In genomic region chr7:132065193-132065972, GRCh38 we compare ENCODE assay signal across 1 cellular context.
TF ChIP-seq lines count a peak whose summit lies in the region.

No MANE protein-coding gene starts in this region.

TF ChIP-seq in HEK293, 187 proteins besides CTCF, POLR2A, EP300 and RAD21 (continued from another document):
- no peak for TF ChIP-seq SETDB1 (IDR thresholded peaks at IDR 0.05; ENCODE audit: insufficient read length, low read length)
- TF ChIP-seq ZNF2 (tag by site-specific recombination; IDR thresholded peaks at IDR 0.05): no peak
- TF ChIP-seq BCL11A (tag by site-specific recombination; IDR thresholded peaks at IDR 0.05; ENCODE audit: low read depth): no peak
- peak; percentile 48 for TF ChIP-seq GLIS1 (tag by site-specific recombination; IDR thresholded peaks at IDR 0.05)
- no peak for TF ChIP-seq HOXA7 (CRISPR knock-in tag; IDR thresholded peaks at IDR 0.05; ENCODE audit: borderline replicate concordance)
- TF ChIP-seq ZBTB48 (tag by site-specific recombination; IDR thresholded peaks at IDR 0.05): no peak
- no peak for TF ChIP-seq ZNF37A (tag by site-specific recombination; IDR thresholded peaks at IDR 0.05)
- no peak for TF ChIP-seq PRDM2 (tag by site-specific recombination; IDR thresholded peaks at IDR 0.05; ENCODE audit: borderline replicate concordance)
- no peak for TF ChIP-seq ZNF140 (tag by site-specific recombination; IDR thresholded peaks at IDR 0.05)
- no peak for TF ChIP-seq ZNF792 (tag by site-specific recombination; IDR thresholded peaks at IDR 0.05)
- no peak for TF ChIP-seq ZNF404 (tag by site-specific recombination; IDR thresholded peaks at IDR 0.05)
- TF ChIP-seq, protein P1, sequence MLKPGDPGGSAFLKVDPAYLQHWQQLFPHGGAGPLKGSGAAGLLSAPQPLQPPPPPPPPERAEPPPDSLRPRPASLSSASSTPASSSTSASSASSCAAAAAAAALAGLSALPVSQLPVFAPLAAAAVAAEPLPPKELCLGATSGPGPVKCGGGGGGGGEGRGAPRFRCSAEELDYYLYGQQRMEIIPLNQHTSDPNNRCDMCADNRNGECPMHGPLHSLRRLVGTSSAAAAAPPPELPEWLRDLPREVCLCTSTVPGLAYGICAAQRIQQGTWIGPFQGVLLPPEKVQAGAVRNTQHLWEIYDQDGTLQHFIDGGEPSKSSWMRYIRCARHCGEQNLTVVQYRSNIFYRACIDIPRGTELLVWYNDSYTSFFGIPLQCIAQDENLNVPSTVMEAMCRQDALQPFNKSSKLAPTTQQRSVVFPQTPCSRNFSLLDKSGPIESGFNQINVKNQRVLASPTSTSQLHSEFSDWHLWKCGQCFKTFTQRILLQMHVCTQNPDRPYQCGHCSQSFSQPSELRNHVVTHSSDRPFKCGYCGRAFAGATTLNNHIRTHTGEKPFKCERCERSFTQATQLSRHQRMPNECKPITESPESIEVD (tag by site-specific recombination; IDR thresholded peaks at IDR 0.05): no peak
- peak; percentile 90 for TF ChIP-seq PRDM1 (tag by site-specific recombination; IDR thresholded peaks at IDR 0.05)
- no peak for TF ChIP-seq ZNF223 (tag by site-specific recombination; IDR thresholded peaks at IDR 0.05)
- no peak for TF ChIP-seq ZNF211 (tag by site-specific recombination; IDR thresholded peaks at IDR 0.05; ENCODE audit: low read depth)
- TF ChIP-seq, protein P2, sequence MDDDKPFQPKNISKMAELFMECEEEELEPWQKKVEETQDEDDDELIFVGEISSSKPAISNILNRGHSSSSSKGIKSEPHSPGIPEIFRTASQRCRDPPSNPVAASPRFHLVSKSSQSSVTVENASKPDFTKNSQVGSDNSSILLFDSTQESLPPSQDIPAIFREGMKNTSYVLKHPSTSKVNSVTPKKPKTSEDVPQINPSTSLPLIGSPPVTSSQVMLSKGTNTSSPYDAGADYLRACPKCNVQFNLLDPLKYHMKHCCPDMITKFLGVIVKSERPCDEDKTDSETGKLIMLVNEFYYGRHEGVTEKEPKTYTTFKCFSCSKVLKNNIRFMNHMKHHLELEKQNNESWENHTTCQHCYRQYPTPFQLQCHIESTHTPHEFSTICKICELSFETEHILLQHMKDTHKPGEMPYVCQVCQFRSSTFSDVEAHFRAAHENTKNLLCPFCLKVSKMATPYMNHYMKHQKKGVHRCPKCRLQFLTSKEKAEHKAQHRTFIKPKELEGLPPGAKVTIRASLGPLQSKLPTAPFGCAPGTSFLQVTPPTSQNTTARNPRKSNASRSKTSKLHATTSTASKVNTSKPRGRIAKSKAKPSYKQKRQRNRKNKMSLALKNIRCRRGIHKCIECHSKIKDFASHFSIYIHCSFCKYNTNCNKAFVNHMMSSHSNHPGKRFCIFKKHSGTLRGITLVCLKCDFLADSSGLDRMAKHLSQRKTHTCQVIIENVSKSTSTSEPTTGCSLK (tag by site-specific recombination; IDR thresholded peaks at IDR 0.05): no peak
- TF ChIP-seq ZBTB17 (tag by site-specific recombination; IDR thresholded peaks at IDR 0.05): 0 out of 2 replicates have a peak, but pooled peaks have one; percentile 26
- TF ChIP-seq ZNF112 (tag by site-specific recombination; IDR thresholded peaks at IDR 0.05): no peak
- TF ChIP-seq ZBTB1 (tag by site-specific recombination; IDR thresholded peaks at IDR 0.05): no peak
- TF ChIP-seq, protein P3, sequence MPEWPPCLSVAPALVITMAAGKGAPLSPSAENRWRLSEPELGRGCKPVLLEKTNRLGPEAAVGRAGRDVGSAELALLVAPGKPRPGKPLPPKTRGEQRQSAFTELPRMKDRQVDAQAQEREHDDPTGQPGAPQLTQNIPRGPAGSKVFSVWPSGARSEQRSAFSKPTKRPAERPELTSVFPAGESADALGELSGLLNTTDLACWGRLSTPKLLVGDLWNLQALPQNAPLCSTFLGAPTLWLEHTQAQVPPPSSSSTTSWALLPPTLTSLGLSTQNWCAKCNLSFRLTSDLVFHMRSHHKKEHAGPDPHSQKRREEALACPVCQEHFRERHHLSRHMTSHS (tag by site-specific recombination; IDR thresholded peaks at IDR 0.05): no peak
- no peak for TF ChIP-seq SCRT1 (tag by site-specific recombination; IDR thresholded peaks at IDR 0.05; ENCODE audit: borderline replicate concordance)
- no peak for TF ChIP-seq ZNF785 (tag by site-specific recombination; IDR thresholded peaks at IDR 0.05)
- TF ChIP-seq HOXD13 (CRISPR knock-in tag; IDR thresholded peaks at IDR 0.05; ENCODE audit: borderline replicate concordance): no peak
- TF ChIP-seq KLF17 (tag by site-specific recombination; IDR thresholded peaks at IDR 0.05): peak; percentile 59
- TF ChIP-seq ZNF670 (tag by site-specific recombination; IDR thresholded peaks at IDR 0.05; ENCODE audit: low read depth): no peak
- TF ChIP-seq, protein P4, sequence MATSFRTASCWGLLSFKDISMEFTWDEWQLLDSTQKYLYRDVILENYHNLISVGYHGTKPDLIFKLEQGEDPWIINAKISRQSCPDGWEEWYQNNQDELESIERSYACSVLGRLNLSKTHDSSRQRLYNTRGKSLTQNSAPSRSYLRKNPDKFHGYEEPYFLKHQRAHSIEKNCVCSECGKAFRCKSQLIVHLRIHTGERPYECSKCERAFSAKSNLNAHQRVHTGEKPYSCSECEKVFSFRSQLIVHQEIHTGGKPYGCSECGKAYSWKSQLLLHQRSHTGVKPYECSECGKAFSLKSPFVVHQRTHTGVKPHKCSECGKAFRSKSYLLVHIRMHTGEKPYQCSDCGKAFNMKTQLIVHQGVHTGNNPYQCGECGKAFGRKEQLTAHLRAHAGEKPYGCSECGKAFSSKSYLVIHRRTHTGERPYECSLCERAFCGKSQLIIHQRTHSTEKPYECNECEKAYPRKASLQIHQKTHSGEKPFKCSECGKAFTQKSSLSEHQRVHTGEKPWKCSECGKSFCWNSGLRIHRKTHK (tag by site-specific recombination; IDR thresholded peaks at IDR 0.05): no peak
- TF ChIP-seq ZNF416 (tag by site-specific recombination; IDR thresholded peaks at IDR 0.05): no peak
- no peak for TF ChIP-seq ZNF449 (tag by site-specific recombination; IDR thresholded peaks at IDR 0.05)
- no peak for TF ChIP-seq ZNF354C (tag by site-specific recombination; IDR thresholded peaks at IDR 0.05; ENCODE audit: borderline replicate concordance, low read depth)
- TF ChIP-seq RBAK (tag by site-specific recombination; IDR thresholded peaks at IDR 0.05): no peak
- TF ChIP-seq ZNF10 (tag by site-specific recombination; IDR thresholded peaks at IDR 0.05): no peak
- TF ChIP-seq, protein P5, sequence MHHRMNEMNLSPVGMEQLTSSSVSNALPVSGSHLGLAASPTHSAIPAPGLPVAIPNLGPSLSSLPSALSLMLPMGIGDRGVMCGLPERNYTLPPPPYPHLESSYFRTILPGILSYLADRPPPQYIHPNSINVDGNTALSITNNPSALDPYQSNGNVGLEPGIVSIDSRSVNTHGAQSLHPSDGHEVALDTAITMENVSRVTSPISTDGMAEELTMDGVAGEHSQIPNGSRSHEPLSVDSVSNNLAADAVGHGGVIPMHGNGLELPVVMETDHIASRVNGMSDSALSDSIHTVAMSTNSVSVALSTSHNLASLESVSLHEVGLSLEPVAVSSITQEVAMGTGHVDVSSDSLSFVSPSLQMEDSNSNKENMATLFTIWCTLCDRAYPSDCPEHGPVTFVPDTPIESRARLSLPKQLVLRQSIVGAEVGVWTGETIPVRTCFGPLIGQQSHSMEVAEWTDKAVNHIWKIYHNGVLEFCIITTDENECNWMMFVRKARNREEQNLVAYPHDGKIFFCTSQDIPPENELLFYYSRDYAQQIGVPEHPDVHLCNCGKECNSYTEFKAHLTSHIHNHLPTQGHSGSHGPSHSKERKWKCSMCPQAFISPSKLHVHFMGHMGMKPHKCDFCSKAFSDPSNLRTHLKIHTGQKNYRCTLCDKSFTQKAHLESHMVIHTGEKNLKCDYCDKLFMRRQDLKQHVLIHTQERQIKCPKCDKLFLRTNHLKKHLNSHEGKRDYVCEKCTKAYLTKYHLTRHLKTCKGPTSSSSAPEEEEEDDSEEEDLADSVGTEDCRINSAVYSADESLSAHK (tag by site-specific recombination; IDR thresholded peaks at IDR 0.05): no peak
- peak; percentile 36; the same call in 1 of the 2 replicates for TF ChIP-seq ZNF24 (tag by site-specific recombination; IDR thresholded peaks at IDR 0.05)
- TF ChIP-seq ZNF292 (tag by site-specific recombination; IDR thresholded peaks at IDR 0.05; ENCODE audit: borderline replicate concordance, low read depth): no peak
- TF ChIP-seq HOXC10 (CRISPR knock-in tag; IDR thresholded peaks at IDR 0.05): no peak
- TF ChIP-seq ZNF558 (tag by site-specific recombination; IDR thresholded peaks at IDR 0.05): no peak
- no peak for TF ChIP-seq GLI2 (tag by site-specific recombination; IDR thresholded peaks at IDR 0.05; ENCODE audit: borderline replicate concordance, low read depth)
- TF ChIP-seq ZXDB (tag by site-specific recombination; IDR thresholded peaks at IDR 0.05): no peak
- TF ChIP-seq ZBTB8A (tag by site-specific recombination; IDR thresholded peaks at IDR 0.05): no peak
- TF ChIP-seq, protein P6, sequence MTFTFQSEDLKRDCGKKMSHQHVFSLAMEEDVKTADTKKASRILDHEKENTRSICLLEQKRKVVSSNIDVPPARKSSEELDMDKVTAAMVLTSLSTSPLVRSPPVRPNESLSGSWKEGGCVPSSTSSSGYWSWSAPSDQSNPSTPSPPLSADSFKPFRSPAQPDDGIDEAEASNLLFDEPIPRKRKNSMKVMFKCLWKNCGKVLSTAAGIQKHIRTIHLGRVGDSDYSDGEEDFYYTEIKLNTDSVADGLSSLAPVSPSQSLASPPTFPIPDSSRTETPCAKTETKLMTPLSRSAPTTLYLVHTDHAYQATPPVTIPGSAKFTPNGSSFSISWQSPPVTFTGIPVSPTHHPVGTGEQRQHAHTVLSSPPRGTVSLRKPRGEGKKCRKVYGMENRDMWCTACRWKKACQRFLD (tag by site-specific recombination; IDR thresholded peaks at IDR 0.05): no peak
